ENCODE assay signal across 1 cellular context in genomic region chr7:332646-333398, GRCh38.
TF ChIP-seq lines count a peak whose summit lies in the region.

No MANE protein-coding gene starts in this region.

TF ChIP-seq in HepG2, 621 proteins besides CTCF, POLR2A, EP300 and RAD21 (continued from another document and continues in another):
- TF ChIP-seq ZNF503 (CRISPR knock-in tag; IDR thresholded peaks at IDR 0.05) = 0 out of 2 replicates have a peak, but pooled peaks have one; percentile 56
- 0 out of 2 replicates have a peak, but pooled peaks have one; percentile 53 for TF ChIP-seq IRF9 (CRISPR knock-in tag; IDR thresholded peaks at IDR 0.05; ENCODE audit: borderline replicate concordance)
- no peak for TF ChIP-seq HOXA7 (CRISPR knock-in tag; IDR thresholded peaks at IDR 0.05)
- TF ChIP-seq ZNF225 (CRISPR knock-in tag; IDR thresholded peaks at IDR 0.05) = no peak
- TF ChIP-seq FOXP4 (CRISPR knock-in tag; IDR thresholded peaks at IDR 0.05) = 0 out of 2 replicates have a peak, but pooled peaks have one; percentile 13
- TF ChIP-seq MTA3 (CRISPR knock-in tag; IDR thresholded peaks at IDR 0.05) = no peak
- peak; percentile 62; the same call in 1 of the 2 replicates for TF ChIP-seq ZBTB42 (CRISPR knock-in tag; IDR thresholded peaks at IDR 0.05)
- TF ChIP-seq ZFP36L1 (CRISPR knock-in tag; IDR thresholded peaks at IDR 0.05) = no peak
- TF ChIP-seq JDP2 (CRISPR knock-in tag; IDR thresholded peaks at IDR 0.05; ENCODE audit: borderline replicate concordance) = no peak; the same call in 1 of the 2 replicates
- TF ChIP-seq ESRRA (CRISPR knock-in tag; IDR thresholded peaks at IDR 0.05; ENCODE audit: low read depth) = no peak
- no peak for TF ChIP-seq MAZ (IDR thresholded peaks at IDR 0.05; ENCODE audit: borderline replicate concordance, low read depth, low read length)
- peak; percentile 95 for TF ChIP-seq MAZ (CRISPR knock-in tag; IDR thresholded peaks at IDR 0.05; ENCODE audit: low read depth)
- TF ChIP-seq PRPF4 (IDR thresholded peaks at IDR 0.05; ENCODE audit: low read depth, low read length, poor library complexity, severe bottlenecking) = no peak
- TF ChIP-seq EHMT2 (IDR thresholded peaks at IDR 0.05; ENCODE audit: borderline replicate concordance, low read depth, low read length) = no peak
- TF ChIP-seq HDAC6 (IDR thresholded peaks at IDR 0.05; ENCODE audit: low read depth, low read length) = no peak
- TF ChIP-seq ARID3A (IDR thresholded peaks at IDR 0.05; ENCODE audit: low read depth, low read length) = no peak
- TF ChIP-seq ZNF788 (CRISPR knock-in tag; IDR thresholded peaks at IDR 0.05; ENCODE audit: borderline replicate concordance) = peak; percentile 53; the same call in 1 of the 2 replicates
- TF ChIP-seq DMAP1 (CRISPR knock-in tag; IDR thresholded peaks at IDR 0.05) = peak; percentile 46; the same call in 1 of the 2 replicates
- TF ChIP-seq ZNF329 (CRISPR knock-in tag; IDR thresholded peaks at IDR 0.05; ENCODE audit: low read depth) = no peak
- TF ChIP-seq ZBTB33 (CRISPR knock-in tag; IDR thresholded peaks at IDR 0.05) = peak; percentile 55; the same call in 1 of the 2 replicates
- peak; percentile 13; the same call in 1 of the 2 replicates for TF ChIP-seq HNF4G (IDR thresholded peaks at IDR 0.05; ENCODE audit: borderline replicate concordance, low read depth, low read length)
- TF ChIP-seq HNF4G (CRISPR knock-in tag; IDR thresholded peaks at IDR 0.05; ENCODE audit: borderline replicate concordance, low read depth) = no peak
- TF ChIP-seq ARID2 (CRISPR knock-in tag; IDR thresholded peaks at IDR 0.05; ENCODE audit: borderline replicate concordance) = no peak
- no peak for TF ChIP-seq ATF5 (CRISPR knock-in tag; IDR thresholded peaks at IDR 0.05; ENCODE audit: low read depth)
- TF ChIP-seq MXI1 (IDR thresholded peaks at IDR 0.05; ENCODE audit: borderline replicate concordance, low read depth, low read length) = peak; percentile 41; the same call in 1 of the 3 replicates
- TF ChIP-seq ZBTB38 (CRISPR knock-in tag; IDR thresholded peaks at IDR 0.05) = no peak
- no peak for TF ChIP-seq ELF1 (CRISPR knock-in tag; IDR thresholded peaks at IDR 0.05)
- no peak; the same call in 1 of the 2 replicates for TF ChIP-seq ATF2 (CRISPR knock-in tag; IDR thresholded peaks at IDR 0.05)
- 0 out of 2 replicates have a peak, but pooled peaks have one; percentile 23 for TF ChIP-seq ZNF205 (CRISPR knock-in tag; IDR thresholded peaks at IDR 0.05)
- TF ChIP-seq MXD1 (CRISPR knock-in tag; IDR thresholded peaks at IDR 0.05) = peak; percentile 64; the same call in 1 of the 2 replicates
- TF ChIP-seq MAF1 (CRISPR knock-in tag; IDR thresholded peaks at IDR 0.05; ENCODE audit: borderline replicate concordance) = no peak
- TF ChIP-seq NONO (IDR thresholded peaks at IDR 0.05) = no peak
- TF ChIP-seq NONO (CRISPR knock-in tag; conservative IDR thresholded peaks at IDR 0.05) = peak; percentile 87
- TF ChIP-seq USF2 (IDR thresholded peaks at IDR 0.05; ENCODE audit: low read depth, low read length) = 0 out of 2 replicates have a peak, but pooled peaks have one; percentile 16
- peak; percentile 38; the same call in 1 of the 2 replicates for TF ChIP-seq USF2 (CRISPR knock-in tag; IDR thresholded peaks at IDR 0.05; ENCODE audit: borderline replicate concordance)
- peak; percentile 45; the same call in 1 of the 2 replicates for TF ChIP-seq SPEN (CRISPR knock-in tag; IDR thresholded peaks at IDR 0.05; ENCODE audit: low read depth)
- TF ChIP-seq AGO2 (optimal IDR thresholded peaks at IDR 0.05; ENCODE audit: low read depth, low read length) = no peak
- no peak for TF ChIP-seq ZNF230 (CRISPR knock-in tag; IDR thresholded peaks at IDR 0.05)
- peak; percentile 16 to 75; a peak in 2 of 4 replicates for TF ChIP-seq NR2F1 (CRISPR knock-in tag; IDR thresholded peaks at IDR 0.05)
- no peak for TF ChIP-seq STAT6 (CRISPR knock-in tag; IDR thresholded peaks at IDR 0.05; ENCODE audit: borderline replicate concordance)
- TF ChIP-seq ETV6 (CRISPR knock-in tag; conservative IDR thresholded peaks at IDR 0.05) = no peak
- no peak for TF ChIP-seq ZFP36L2 (CRISPR knock-in tag; IDR thresholded peaks at IDR 0.05)
- no peak for TF ChIP-seq ZNF292 (CRISPR knock-in tag; IDR thresholded peaks at IDR 0.05; ENCODE audit: borderline replicate concordance, low read depth)
- TF ChIP-seq ZNF530 (CRISPR knock-in tag; IDR thresholded peaks at IDR 0.05; ENCODE audit: low read depth) = no peak
- TF ChIP-seq RARA (CRISPR knock-in tag; IDR thresholded peaks at IDR 0.05) = peak; percentile 26; the same call in 1 of the 2 replicates
- no peak for TF ChIP-seq U2AF2 (IDR thresholded peaks at IDR 0.05; ENCODE audit: low read depth, low read length)
- no peak for TF ChIP-seq NR1H2 (CRISPR knock-in tag; IDR thresholded peaks at IDR 0.05; ENCODE audit: borderline replicate concordance, low read depth)
- TF ChIP-seq ZBTB26 (CRISPR knock-in tag; IDR thresholded peaks at IDR 0.05; ENCODE audit: borderline replicate concordance) = no peak
